In the genomic region with DNA sequence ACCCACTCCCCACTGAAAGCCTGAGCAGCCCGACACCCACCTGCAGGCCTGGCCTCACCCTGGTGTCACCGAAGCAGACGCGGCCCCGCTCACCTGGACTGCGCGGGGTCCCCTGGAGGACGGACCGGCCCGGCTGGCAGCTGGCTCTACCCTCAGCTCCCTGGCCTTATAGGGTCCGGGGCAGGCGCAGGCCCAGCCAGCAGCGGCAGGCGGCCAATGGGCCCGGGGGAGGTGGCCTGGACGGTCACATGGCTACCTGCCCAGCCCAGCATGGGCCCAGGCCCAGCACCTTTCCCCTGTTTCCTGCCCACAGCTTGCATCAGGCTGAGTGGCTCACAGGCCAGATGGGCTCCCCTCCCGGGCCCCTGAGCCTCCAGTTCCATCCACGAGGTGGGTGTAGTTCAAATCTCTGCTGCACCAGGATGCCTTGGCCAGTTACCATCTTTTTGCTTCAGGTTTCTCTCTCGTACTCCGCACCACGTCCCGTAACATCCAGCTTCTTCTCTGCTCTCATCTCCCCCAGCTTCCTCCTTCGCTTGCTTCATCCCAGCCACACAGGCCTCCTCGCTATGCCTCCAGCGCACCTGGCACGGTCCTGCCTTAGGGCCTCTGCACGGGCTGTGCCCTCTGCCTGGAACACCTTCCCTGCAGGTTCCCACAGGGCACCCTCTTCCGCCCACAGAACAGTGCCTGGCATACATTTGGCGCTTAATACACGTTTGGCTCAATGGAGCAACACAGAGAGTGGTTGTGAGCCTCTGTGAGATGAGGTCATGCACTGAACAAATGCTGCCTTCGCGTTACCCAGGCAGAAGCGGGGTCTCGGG, we compare ENCODE assay signal across 10 cellular contexts. TPM values are rescaled to one million over a fixed set of nuclear protein-coding genes. Genes with fewer than 3 reads are reported as not detected.
A peak's percentile ranks its signal among the peaks of the same experiment; 100 is the strongest.
DNase-seq lines count a peak whose midpoint lies in the region; ATAC-seq, FAIRE-seq and TF ChIP-seq lines count a peak whose summit lies in the region.
"Had no signal": no experiment of that assay in that cellular context is flagged by ENCODE, and none has a peak within 500 bp of the region (broad histone marks: within the 10 kb centered on the region; RNA-seq: fewer than 3 reads in every experiment).

A gene with protein sequence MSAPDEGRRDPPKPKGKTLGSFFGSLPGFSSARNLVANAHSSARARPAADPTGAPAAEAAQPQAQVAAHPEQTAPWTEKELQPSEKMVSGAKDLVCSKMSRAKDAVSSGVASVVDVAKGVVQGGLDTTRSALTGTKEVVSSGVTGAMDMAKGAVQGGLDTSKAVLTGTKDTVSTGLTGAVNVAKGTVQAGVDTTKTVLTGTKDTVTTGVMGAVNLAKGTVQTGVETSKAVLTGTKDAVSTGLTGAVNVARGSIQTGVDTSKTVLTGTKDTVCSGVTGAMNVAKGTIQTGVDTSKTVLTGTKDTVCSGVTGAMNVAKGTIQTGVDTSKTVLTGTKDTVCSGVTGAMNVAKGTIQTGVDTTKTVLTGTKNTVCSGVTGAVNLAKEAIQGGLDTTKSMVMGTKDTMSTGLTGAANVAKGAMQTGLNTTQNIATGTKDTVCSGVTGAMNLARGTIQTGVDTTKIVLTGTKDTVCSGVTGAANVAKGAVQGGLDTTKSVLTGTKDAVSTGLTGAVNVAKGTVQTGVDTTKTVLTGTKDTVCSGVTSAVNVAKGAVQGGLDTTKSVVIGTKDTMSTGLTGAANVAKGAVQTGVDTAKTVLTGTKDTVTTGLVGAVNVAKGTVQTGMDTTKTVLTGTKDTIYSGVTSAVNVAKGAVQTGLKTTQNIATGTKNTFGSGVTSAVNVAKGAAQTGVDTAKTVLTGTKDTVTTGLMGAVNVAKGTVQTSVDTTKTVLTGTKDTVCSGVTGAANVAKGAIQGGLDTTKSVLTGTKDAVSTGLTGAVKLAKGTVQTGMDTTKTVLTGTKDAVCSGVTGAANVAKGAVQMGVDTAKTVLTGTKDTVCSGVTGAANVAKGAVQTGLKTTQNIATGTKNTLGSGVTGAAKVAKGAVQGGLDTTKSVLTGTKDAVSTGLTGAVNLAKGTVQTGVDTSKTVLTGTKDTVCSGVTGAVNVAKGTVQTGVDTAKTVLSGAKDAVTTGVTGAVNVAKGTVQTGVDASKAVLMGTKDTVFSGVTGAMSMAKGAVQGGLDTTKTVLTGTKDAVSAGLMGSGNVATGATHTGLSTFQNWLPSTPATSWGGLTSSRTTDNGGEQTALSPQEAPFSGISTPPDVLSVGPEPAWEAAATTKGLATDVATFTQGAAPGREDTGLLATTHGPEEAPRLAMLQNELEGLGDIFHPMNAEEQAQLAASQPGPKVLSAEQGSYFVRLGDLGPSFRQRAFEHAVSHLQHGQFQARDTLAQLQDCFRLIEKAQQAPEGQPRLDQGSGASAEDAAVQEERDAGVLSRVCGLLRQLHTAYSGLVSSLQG (N-terminal part only) (minus strand): TSS at position 142 of the 827 bp plus-strand sequence. CDS start 214 bp downstream, outside the sequence.

- no TSS peak for BruUV-seq in Caco-2 (replicated peaks; lab: Mats Ljungman, UMichigan)

- no peak for TF ChIP-seq POLR2A in A549 (IDR thresholded peaks at IDR 0.05; ENCODE audit: low read length)

- 86% methylated on average over 29 of the region's 34 CpGs for WGBS in A549 (ENCODE audit: missing lambda C conversion rate)

- H3K9me3 Mint-ChIP-seq in nephron (no peaks in the 10 kb centered on the region), Caco-2 (ENCODE audit: unreplicated experiment) (no peaks in the 10 kb centered on the region)
- H3K9me3 Mint-ChIP-seq in naive thymus-derived CD4-positive, alpha-beta T cell, result no peaks in the 10 kb centered on the region

- no peak for TF ChIP-seq CTCF in A549 (IDR thresholded peaks at IDR 0.05)
- no peak for TF ChIP-seq CTCF in RWPE1 (conservative IDR thresholded peaks at IDR 0.05; ENCODE audit: low read depth)
- TF ChIP-seq CTCF in fibroblast of the aortic adventitia (IDR thresholded peaks at IDR 0.05; ENCODE audit: insufficient read depth, low read length), result no peak
- no peak for TF ChIP-seq CTCF in nephron (IDR thresholded peaks at IDR 0.05; ENCODE audit: unreplicated experiment in 3 of 3)
- no peak for TF ChIP-seq CTCF in Caco-2 (IDR thresholded peaks at IDR 0.05; ENCODE audit: insufficient read depth in 1 of 2, low read depth in 1 of 2, low read length in 1 of 2, severe bottlenecking in 1 of 2, unreplicated experiment in 1 of 2)

- ATAC-seq in A549 (peak; percentile 48 to 52; a peak in 5 of 6 replicates), HG03469 (IDR thresholded peaks at IDR 0.05; ENCODE audit: unreplicated experiment) (no peak), GM19023 (IDR thresholded peaks at IDR 0.05; ENCODE audit: unreplicated experiment) (no peak)
- no peak for ATAC-seq in naive thymus-derived CD4-positive, alpha-beta T cell

- FAIRE-seq in A549 (lab: Jason Lieb, UNC), result no peak

- H3K4me2 ChIP-seq in A549, result no peak within 1 kb of the TSS

- intact Hi-C loops in Caco-2 (cut with micrococcal nuclease; ENCODE audit: unreplicated experiment), result no loop called here
- intact Hi-C loops in naive thymus-derived CD4-positive, alpha-beta T cell (cut with micrococcal nuclease), result no loop called here

- TF ChIP-seq RAD21 in A549 (conservative IDR thresholded peaks at IDR 0.05 in 1 of 2, IDR thresholded peaks at IDR 0.05 in 1 of 2), result no peak

- peaks cover 4% of the 10 kb centered on the region for H3K27me3 Mint-ChIP-seq in nephron (ENCODE audit: low read depth)
- H3K27me3 Mint-ChIP-seq in Caco-2 (ENCODE audit: insufficient read depth, unreplicated experiment), result no peaks in the 10 kb centered on the region
- H3K27me3 Mint-ChIP-seq in naive thymus-derived CD4-positive, alpha-beta T cell, result peaks cover 0 to 5% (median 0%) of the 10 kb centered on the region in 5 donors

- H3K27ac ChIP-seq in A549, result peak within 1 kb of the TSS in 1 of 2 experiments; percentile 82; a peak in 3 of 6 replicates
- peak within 1 kb of the TSS; percentile 93 for H3K27ac ChIP-seq in RWPE1
- H3K27ac ChIP-seq in naive thymus-derived CD4-positive, alpha-beta T cell (ENCODE audit: low read depth, low read length), result no peak within 1 kb of the TSS

- H3K27ac Mint-ChIP-seq in nephron, result peak within 1 kb of the TSS in 2 of 3 experiments; percentile 51 to 59
- no peak within 1 kb of the TSS for H3K27ac Mint-ChIP-seq in Caco-2 (ENCODE audit: unreplicated experiment)
- H3K27ac Mint-ChIP-seq in naive thymus-derived CD4-positive, alpha-beta T cell, result no peak within 1 kb of the TSS
- H3K27ac Mint-ChIP-seq: B cell had no signal

- POLR2A ChIA-PET in A549 (lab: Yijun Ruan, JAX) (interaction anchor here (0.6 kb wide), 1 partner anchor 50 kb away, joined by 4 read pairs; no protein-coding TSS in a partner anchor), RWPE1 (lab: Yijun Ruan, JAX; ENCODE audit: low non-redundant PET) (no interaction called here), Caco-2 (lab: Charles Lee) (no interaction called here)
- POLR2A ChIA-PET in naive thymus-derived CD4-positive, alpha-beta T cell (lab: Charles Lee), result no interaction called here

- H3K4me1 ChIP-seq in A549 (peaks cover 15% of the 10 kb centered on the region), Caco-2 (peaks cover 16% of the 10 kb centered on the region)
- no peaks in the 10 kb centered on the region for H3K4me1 ChIP-seq in naive thymus-derived CD4-positive, alpha-beta T cell (ENCODE audit: control insufficient read depth in 2 of 2, insufficient read depth in 2 of 2, low read length in 2 of 2)

- DNase-seq in A549 (ENCODE audit: low read depth in 1 of 2, low spot score in 1 of 2) (peak in 1 of 2 experiments; percentile 24), RWPE1 (ENCODE audit: low spot score) (no peak), fibroblast of the aortic adventitia (ENCODE audit: low read depth) (peak; percentile 78), Caco-2 (no peak)
- no peak for DNase-seq in naive thymus-derived CD4-positive, alpha-beta T cell
- DNase-seq: activated CD4-positive, alpha-beta T cell treated with anti-CD3 and anti-CD28 coated beads for 1 hour had no signal

- CTCF ChIA-PET in A549 (lab: Yijun Ruan, JAX), result interaction anchor here (0.5 kb wide), 1 partner anchor 528 kb away, joined by 3 read pairs; no protein-coding TSS in a partner anchor
- CTCF ChIA-PET in RWPE1 (lab: Yijun Ruan, JAX), result interaction anchor here (0.5 to 0.6 kb wide), 2 partner anchors 123 to 1469 kb away, joined by 3 to 6 read pairs; no protein-coding TSS in a partner anchor
- CTCF ChIA-PET in Caco-2 (lab: Charles Lee), result no interaction called here
- CTCF ChIA-PET in naive thymus-derived CD4-positive, alpha-beta T cell (lab: Charles Lee), result no interaction called here

- no peak for TF ChIP-seq EP300 in A549 (IDR thresholded peaks at IDR 0.05)

- H3K27me3 ChIP-seq in Caco-2 (replicated peaks; ENCODE audit: control insufficient read depth, insufficient read depth, low read length), result no peaks in the 10 kb centered on the region
- no peaks in the 10 kb centered on the region for H3K27me3 ChIP-seq in naive thymus-derived CD4-positive, alpha-beta T cell (ENCODE audit: control insufficient read depth in 2 of 2, insufficient read depth in 2 of 2, low read length in 2 of 2)

- H3K36me3 ChIP-seq in Caco-2 (ENCODE audit: control insufficient read depth, insufficient read depth, low read length), result no peaks in the 10 kb centered on the region
- H3K36me3 ChIP-seq in naive thymus-derived CD4-positive, alpha-beta T cell (ENCODE audit: control insufficient read depth in 2 of 3, insufficient read depth in 3 of 3, low read length in 3 of 3), result no peaks in the 10 kb centered on the region

- H3K4me1 Mint-ChIP-seq in nephron (peaks cover 11% of the 10 kb centered on the region), Caco-2 (ENCODE audit: low read depth, unreplicated experiment) (peaks cover 14% of the 10 kb centered on the region)
- H3K4me1 Mint-ChIP-seq in naive thymus-derived CD4-positive, alpha-beta T cell, result peaks cover 0 to 2% (median 0%) of the 10 kb centered on the region in 7 donors
- H3K4me1 Mint-ChIP-seq: B cell had no signal

- H3K36me3 Mint-ChIP-seq in nephron (ENCODE audit: low read depth), result no peaks in the 10 kb centered on the region
- H3K36me3 Mint-ChIP-seq in Caco-2 (ENCODE audit: insufficient read depth, unreplicated experiment), result no peaks in the 10 kb centered on the region
- no peaks in the 10 kb centered on the region for H3K36me3 Mint-ChIP-seq in naive thymus-derived CD4-positive, alpha-beta T cell

- no peak within 1 kb of the TSS for H3K4me3 ChIP-seq in A549
- no peak within 1 kb of the TSS for H3K4me3 ChIP-seq in fibroblast of the aortic adventitia (ENCODE audit: low read depth, low read length)
- H3K4me3 ChIP-seq in Caco-2 (ENCODE audit: low read depth, low read length), result no peak within 1 kb of the TSS
- H3K4me3 ChIP-seq in naive thymus-derived CD4-positive, alpha-beta T cell (ENCODE audit: low read length), result no peak within 1 kb of the TSS

- H3K9me3 ChIP-seq in A549 (no peaks in the 10 kb centered on the region), Caco-2 (no peaks in the 10 kb centered on the region)
- no peaks in the 10 kb centered on the region for H3K9me3 ChIP-seq in naive thymus-derived CD4-positive, alpha-beta T cell (ENCODE audit: control insufficient read depth in 2 of 3, low read length in 3 of 3)

- H3K4me3 Mint-ChIP-seq in nephron, result peak within 1 kb of the TSS in 2 of 3 experiments; percentile 11 to 31
- H3K4me3 Mint-ChIP-seq in Caco-2 (ENCODE audit: unreplicated experiment), result no peak within 1 kb of the TSS
- H3K4me3 Mint-ChIP-seq in naive thymus-derived CD4-positive, alpha-beta T cell, result no peak within 1 kb of the TSS
- H3K4me3 Mint-ChIP-seq: B cell had no signal

RNA-seq across cellular contexts. Expression of the gene that starts here (rescaled TPM):
- polyA plus RNA-seq in A549 (2011; rRNA removed), result 0.04 and 0.07 TPM in 2 replicates
- polyA plus RNA-seq in A549 (2012; cell fraction: cytosol; rRNA removed), result 0.07 and 0.10 TPM in 2 replicates
- 0.53 and 0.65 TPM in 2 replicates for polyA plus RNA-seq in A549 (2012; cell fraction: nucleus; rRNA removed)
- polyA plus RNA-seq in A549 (2017; fragmentation: RNase III; extraction: RNeasy Plus Mini Kit Qiagen cat#74134 plus additional on column Dnase treatment), result 0.20 to 0.24 TPM (median 0.23 TPM) in 3 replicates
- 0.05 TPM in 1 of 2 replicates, not detected in the other for polyA minus RNA-seq in A549 (2011; rRNA and poly(A)+ RNA removed)
- 0.90 and 6.6 TPM in 2 replicates for total RNA-seq in fibroblast of the aortic adventitia (ENCODE audit: low replicate concordance)
- 0.09 and 0.21 TPM in 2 replicates for total RNA-seq in Caco-2 (2022)
- under 1 TPM in 3 of 5 experiments, not detected in 2; 0.11 to 0.24 (median 0.16) TPM for total RNA-seq in naive thymus-derived CD4-positive, alpha-beta T cell
- under 1 TPM; 0.08 to 0.11 TPM for polyA plus RNA-seq in naive thymus-derived CD4-positive, alpha-beta T cell

Comparison
In these comparisons a context has a peak if more than half of its experiments do, and no peak if none do; other contexts are left out.
1. Peak in ATAC-seq in A549; RNA of the gene not detected or under 1 TPM.
2. H3K27ac Mint-ChIP-seq: peak in nephron (2 of 3); none in Caco-2 (single experiment) and naive thymus-derived CD4-positive, alpha-beta T cell (0 of 9).
3. H3K4me3 Mint-ChIP-seq: peak in nephron (2 of 3); none in Caco-2 (single experiment) and naive thymus-derived CD4-positive, alpha-beta T cell (0 of 10).
4. CTCF ChIA-PET loops: an anchor here in A549 (0.5 kb wide) and RWPE1 (0.5 to 0.6 kb wide); none called in Caco-2 and naive thymus-derived CD4-positive, alpha-beta T cell.